8 cellular contexts compared by ENCODE assay signal in genomic region chr1:23019094-23019850, GRCh38. TPM values are rescaled to one million over a fixed set of nuclear protein-coding genes. Genes with fewer than 3 reads are reported as not detected.
A peak's percentile ranks its signal among the peaks of the same experiment; 100 is the strongest.
DNase-seq lines count a peak whose midpoint lies in the region; ATAC-seq and TF ChIP-seq lines count a peak whose summit lies in the region.

Gene KDM1A, plus strand, starts transcription at chr1:23019468. Its CDS starts 129 bp downstream, at chr1:23019597.

- H3K4me1 Mint-ChIP-seq in HFFc6 (ENCODE audit: low read depth) = peaks cover 43% of the 10 kb centered on the region
- peaks cover 49% of the 10 kb centered on the region for H3K4me1 Mint-ChIP-seq in activated naive CD4-positive, alpha-beta T cell treated with anti-CD3 and anti-CD28 coated beads, Interleukin-2, amount 50 U/mL, for 24 hours

- DNase-seq in GM10248 (ENCODE audit: extremely low spot score) (peak; percentile 95), HFFc6 (peak; percentile 96), NB4 (ENCODE audit: low read depth) (peak; percentile 98), globus pallidus (ENCODE audit: low spot score) (peak; percentile 96), occipital lobe (lab: John Stamatoyannopoulos, UW) (peak; percentile 97)

- H3K27me3 Mint-ChIP-seq in HFFc6 (ENCODE audit: insufficient read depth) = no peaks in the 10 kb centered on the region
- no peaks in the 10 kb centered on the region for H3K27me3 Mint-ChIP-seq in activated naive CD4-positive, alpha-beta T cell treated with anti-CD3 and anti-CD28 coated beads, Interleukin-2, amount 50 U/mL, for 24 hours

- H3K36me3 Mint-ChIP-seq in HFFc6 (ENCODE audit: low read depth) = peaks cover 14% of the 10 kb centered on the region
- H3K36me3 Mint-ChIP-seq in activated naive CD4-positive, alpha-beta T cell treated with anti-CD3 and anti-CD28 coated beads, Interleukin-2, amount 50 U/mL, for 24 hours = peaks cover 8% of the 10 kb centered on the region

- TF ChIP-seq CTCF in GM10248 (IDR thresholded peaks at IDR 0.05; ENCODE audit: control extremely low read depth, extremely low read depth, low read depth, missing control alignments) (peak; percentile 43), HFFc6 (IDR thresholded peaks at IDR 0.05) (no peak; the same call in 1 of the 2 replicates), NB4 (IDR thresholded peaks at IDR 0.05; ENCODE audit: low read depth, low read length) (peak; percentile 4)

- peak; percentile 98 for ATAC-seq in SK-N-SH treated with all-trans-retinoic acid at 6 μM for 48 hours

- H3K27ac Mint-ChIP-seq in HFFc6 = peak within 1 kb of the TSS; percentile 92
- H3K27ac Mint-ChIP-seq in activated naive CD4-positive, alpha-beta T cell treated with anti-CD3 and anti-CD28 coated beads, Interleukin-2, amount 50 U/mL, for 24 hours = peak within 1 kb of the TSS; percentile 97

- peak within 1 kb of the TSS; percentile 97 for H3K4me3 Mint-ChIP-seq in HFFc6
- H3K4me3 Mint-ChIP-seq in activated naive CD4-positive, alpha-beta T cell treated with anti-CD3 and anti-CD28 coated beads, Interleukin-2, amount 50 U/mL, for 24 hours = peak within 1 kb of the TSS; percentile 99

- peak within 1 kb of the TSS; percentile 55 for H3K27ac ChIP-seq in temporal lobe (ENCODE audit: low read depth, low read length)

- peak within 1 kb of the TSS; percentile 81 for H3K4me3 ChIP-seq in NB4 (ENCODE audit: low read depth, low read length)

- no peaks in the 10 kb centered on the region; the same call in 1 of the 2 replicates for H3K9me3 Mint-ChIP-seq in HFFc6
- peaks cover 7% of the 10 kb centered on the region for H3K9me3 Mint-ChIP-seq in activated naive CD4-positive, alpha-beta T cell treated with anti-CD3 and anti-CD28 coated beads, Interleukin-2, amount 50 U/mL, for 24 hours

- CTCF ChIA-PET in GM10248 (lab: Yijun Ruan, JAX) = interaction anchor here (1.7 kb wide), 1 partner anchor 165 kb away, joined by 4 read pairs; no protein-coding TSS in a partner anchor

- TF ChIP-seq POLR2A in NB4 (IDR thresholded peaks at IDR 0.05; ENCODE audit: extremely low read depth, insufficient read length) = peak; percentile 93

- POLR2A ChIA-PET in GM10248 (lab: Yijun Ruan, JAX) = no interaction called here

TF ChIP-seq in SK-N-SH treated with all-trans-retinoic acid at 6 μM for 48 hours, 23 proteins besides CTCF, POLR2A, EP300 and RAD21:
- TF ChIP-seq PATZ1 (CRISPR knock-in tag; IDR thresholded peaks at IDR 0.05; ENCODE audit: borderline replicate concordance) (peak; percentile 47; the same call in 1 of the 2 replicates), PPARA (CRISPR knock-in tag; IDR thresholded peaks at IDR 0.05; ENCODE audit: borderline replicate concordance) (no peak), TOX (CRISPR knock-in tag; IDR thresholded peaks at IDR 0.05; ENCODE audit: borderline replicate concordance) (no peak), ARNTL (CRISPR knock-in tag; IDR thresholded peaks at IDR 0.05; ENCODE audit: borderline replicate concordance, low read depth) (no peak), GLIS3 (CRISPR knock-in tag; IDR thresholded peaks at IDR 0.05) (no peak), TSHZ2 (CRISPR knock-in tag; IDR thresholded peaks at IDR 0.05) (peak; percentile 80; the same call in 1 of the 2 replicates), BACH2 (CRISPR knock-in tag; IDR thresholded peaks at IDR 0.05; ENCODE audit: borderline replicate concordance) (no peak), ISL1 (CRISPR knock-in tag; IDR thresholded peaks at IDR 0.05) (no peak), OSR1 (CRISPR knock-in tag; IDR thresholded peaks at IDR 0.05) (no peak), ZNF70 (CRISPR knock-in tag; IDR thresholded peaks at IDR 0.05) (no peak), TCF4 (CRISPR knock-in tag; IDR thresholded peaks at IDR 0.05; ENCODE audit: borderline replicate concordance) (no peak), CREB5 (CRISPR knock-in tag; IDR thresholded peaks at IDR 0.05; ENCODE audit: low read depth) (no peak)

RNA-seq across cellular contexts. Expression of gene KDM1A, which starts in this region (rescaled TPM):
- total RNA-seq in HFFc6 (2021; fragmentation: NEBNext Ultra II Directional; extraction: Animal tissue kit (Norgen Biotek cat#: 25700)) = 10 to 100 TPM; 51.4 to 70.6 (median 62.5) TPM
- total RNA-seq in occipital lobe (223 TPM), temporal lobe (158 TPM)

Comparison
In these comparisons a context has a peak if more than half of its experiments do, and no peak if none do; other contexts are left out.
1. Peak in every context shown above with its lines: DNase-seq, ATAC-seq, H3K4me3 ChIP-seq and H3K27ac ChIP-seq.